18 cellular contexts compared by ENCODE assay signal in the genomic region with DNA sequence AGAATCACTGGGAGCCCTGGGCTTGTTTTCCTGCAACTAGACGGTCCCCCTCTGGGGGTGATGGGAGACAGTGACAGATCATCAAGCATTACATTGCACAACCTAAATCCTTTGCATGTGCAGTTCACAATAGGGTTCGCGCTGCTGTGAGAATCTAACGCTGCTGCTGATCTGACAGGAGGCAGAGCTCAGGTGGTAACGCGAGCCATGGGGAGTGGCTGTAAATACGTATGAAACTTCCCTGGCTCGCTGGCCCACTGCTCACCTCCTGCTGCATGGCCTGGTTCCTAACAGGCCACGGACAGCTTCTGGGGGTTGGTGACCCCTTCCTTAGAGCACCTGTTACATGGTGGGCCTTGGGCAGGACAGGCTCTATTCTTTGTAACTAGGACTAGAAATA. TPM values are rescaled to one million over a fixed set of nuclear protein-coding genes. Genes with fewer than 3 reads are reported as not detected.
A peak's percentile ranks its signal among the peaks of the same experiment; 100 is the strongest.
DNase-seq lines count a peak whose midpoint lies in the region; ATAC-seq and TF ChIP-seq lines count a peak whose summit lies in the region.
"Had no signal": no experiment of that assay in that cellular context is flagged by ENCODE, and none has a peak within 500 bp of the region (broad histone marks: within the 10 kb centered on the region; RNA-seq: fewer than 3 reads in every experiment).

No MANE protein-coding gene starts in this region.

- H2AFZ ChIP-seq in GM23338 = no peak overlapping the region

- ATAC-seq in GM23338 (no peak), WTC11 (no peak), upper lobe of left lung (ENCODE audit: low FRiP score in 2 of 2) (no peak)
- ATAC-seq: HCT116 had no signal

- H3K27ac Mint-ChIP-seq in GM23338 (peak overlapping the region; percentile 39; the same call in 1 of the 2 replicates), WTC11 (no peak overlapping the region), nephron progenitor cell (peak overlapping the region; percentile 76)

- TF ChIP-seq POLR2A in upper lobe of left lung (IDR thresholded peaks at IDR 0.05) = no peak

- H4K20me1 ChIP-seq in GM23338 (replicated peaks; ENCODE audit: insufficient read depth) = peaks cover 3% of the 10 kb centered on the region; the same call in 1 of the 2 replicates

- WGBS in upper lobe of left lung, 2 donors = 91 to 98% methylated on average over 9 of the region's 9 CpGs

- H3K4me3 ChIP-seq in GM23338 (no peak overlapping the region), upper lobe of left lung (no peak overlapping the region)

- CTCF ChIA-PET in WTC11 (lab: Charles Lee) = no interaction called here

- H3K4me1 ChIP-seq in GM23338 (ENCODE audit: insufficient read depth) (no peaks in the 10 kb centered on the region), upper lobe of left lung (no peaks in the 10 kb centered on the region)
- H3K4me1 ChIP-seq: BE2C, Caco-2 had no signal

- no peaks in the 10 kb centered on the region for H3F3A ChIP-seq in GM23338 (replicated peaks; ENCODE audit: low read depth)

- no peak for TF ChIP-seq EP300 in upper lobe of left lung (IDR thresholded peaks at IDR 0.05)

- H3K4me3 Mint-ChIP-seq in GM23338 = no peak overlapping the region
- no peak overlapping the region for H3K4me3 Mint-ChIP-seq in WTC11
- H3K4me3 Mint-ChIP-seq in nephron progenitor cell = no peak overlapping the region
- H3K4me3 Mint-ChIP-seq: CD4-positive, CD25-positive, alpha-beta regulatory T cell had no signal

- H3K4me1 Mint-ChIP-seq in GM23338 = no peaks in the 10 kb centered on the region
- H3K4me1 Mint-ChIP-seq in WTC11 = no peaks in the 10 kb centered on the region
- H3K4me1 Mint-ChIP-seq in nephron progenitor cell = no peaks in the 10 kb centered on the region

- H3K27me3 ChIP-seq in GM23338 (ENCODE audit: insufficient read depth) (no peaks in the 10 kb centered on the region), upper lobe of left lung (no peaks in the 10 kb centered on the region)
- H3K27me3 ChIP-seq: BE2C had no signal

- TF ChIP-seq CTCF in GM23338 (conservative IDR thresholded peaks at IDR 0.05; ENCODE audit: low read depth in 2 of 2) (no peak), WTC11 (IDR thresholded peaks at IDR 0.05) (no peak), nephron progenitor cell (IDR thresholded peaks at IDR 0.05) (no peak), upper lobe of left lung (IDR thresholded peaks at IDR 0.05) (no peak)

- DNase-seq in ELF-1 (ENCODE audit: low read depth, low spot score) (peak; percentile 9), GM23338 (ENCODE audit: low spot score) (no peak), WTC11 (ENCODE audit: low spot score) (peak; percentile 8), nephron progenitor cell (peak; percentile 5), upper lobe of left lung (no peak)
- DNase-seq in stimulated activated CD4-positive, alpha-beta T cell treated with anti-CD3 and anti-CD28 coated beads, Interleukin-4, amount 100 ng/mL, for 24 hours = no peak
- no peak for DNase-seq in activated effector memory CD4-positive, alpha-beta T cell treated with Interleukin-2 at 50 U/mL for 16 hours
- DNase-seq: ACHN; BE2C; C1 segment of cervical spinal cord; Caco-2; CD4-positive, CD25-positive, alpha-beta regulatory T cell; GDM1; GOT3; H7; KBM-7 had no signal

- POLR2A ChIA-PET in WTC11 (lab: Charles Lee) = no interaction called here

- H3K4me2 ChIP-seq in GM23338 = no peak overlapping the region

- no peaks in the 10 kb centered on the region for H3K79me2 ChIP-seq in GM23338 (replicated peaks; ENCODE audit: insufficient read depth)

- H3K36me3 Mint-ChIP-seq in GM23338 (ENCODE audit: low read depth) (peaks cover 20% of the 10 kb centered on the region; the same call in 2 of the 3 replicates), WTC11 (peaks cover 38% of the 10 kb centered on the region), nephron progenitor cell (ENCODE audit: low read depth) (peaks cover 44% of the 10 kb centered on the region)

- H3K27ac ChIP-seq in GM23338 (ENCODE audit: low read depth) = no peak overlapping the region
- no peak overlapping the region for H3K27ac ChIP-seq in upper lobe of left lung
- H3K27ac ChIP-seq: HL-60 had no signal

- H3K9me2 ChIP-seq in GM23338 (ENCODE audit: insufficient read depth) = no peaks in the 10 kb centered on the region

- H3K9me3 Mint-ChIP-seq in GM23338 (no peaks in the 10 kb centered on the region), WTC11 (no peaks in the 10 kb centered on the region), nephron progenitor cell (peaks cover 6% of the 10 kb centered on the region)
- H3K9me3 Mint-ChIP-seq: CD4-positive, CD25-positive, alpha-beta regulatory T cell had no signal

- H3K27me3 Mint-ChIP-seq in GM23338 (ENCODE audit: insufficient read depth, low read depth, poor library complexity) (no peaks in the 10 kb centered on the region), WTC11 (ENCODE audit: low read depth) (no peaks in the 10 kb centered on the region), nephron progenitor cell (ENCODE audit: low read depth, poor library complexity) (no peaks in the 10 kb centered on the region)
- H3K27me3 Mint-ChIP-seq: CD4-positive, CD25-positive, alpha-beta regulatory T cell had no signal

- H3K9me3 ChIP-seq in upper lobe of left lung = no peaks in the 10 kb centered on the region
- H3K9me3 ChIP-seq: BE2C, Caco-2 had no signal

- peaks cover 13% of the 10 kb centered on the region; the same call in 1 of the 2 replicates for H3K36me3 ChIP-seq in GM23338 (ENCODE audit: insufficient read depth)
- H3K36me3 ChIP-seq in upper lobe of left lung = peaks cover 0 to 29% (median 8%) of the 10 kb centered on the region in 4 donors

TF ChIP-seq in GM23338, 12 proteins besides CTCF, POLR2A, EP300 and RAD21:
- TF ChIP-seq ZNF114 (CRISPR knock-in tag; IDR thresholded peaks at IDR 0.05) (no peak), CREB1 (CRISPR knock-in tag; IDR thresholded peaks at IDR 0.05; ENCODE audit: low read depth) (no peak)

TF ChIP-seq in WTC11, 78 proteins besides CTCF, POLR2A, EP300 and RAD21:
- TF ChIP-seq, protein P1, sequence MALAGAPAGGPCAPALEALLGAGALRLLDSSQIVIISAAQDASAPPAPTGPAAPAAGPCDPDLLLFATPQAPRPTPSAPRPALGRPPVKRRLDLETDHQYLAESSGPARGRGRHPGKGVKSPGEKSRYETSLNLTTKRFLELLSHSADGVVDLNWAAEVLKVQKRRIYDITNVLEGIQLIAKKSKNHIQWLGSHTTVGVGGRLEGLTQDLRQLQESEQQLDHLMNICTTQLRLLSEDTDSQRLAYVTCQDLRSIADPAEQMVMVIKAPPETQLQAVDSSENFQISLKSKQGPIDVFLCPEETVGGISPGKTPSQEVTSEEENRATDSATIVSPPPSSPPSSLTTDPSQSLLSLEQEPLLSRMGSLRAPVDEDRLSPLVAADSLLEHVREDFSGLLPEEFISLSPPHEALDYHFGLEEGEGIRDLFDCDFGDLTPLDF (CRISPR knock-in tag; IDR thresholded peaks at IDR 0.05) = no peak
- TF ChIP-seq GTF2I (CRISPR knock-in tag; conservative IDR thresholded peaks at IDR 0.05) = no peak

RNA-seq across cellular contexts. Expression of a gene that starts 10.4 kb away (rescaled TPM):
- 36.3 and 37.3 TPM in 2 replicates for total RNA-seq in GM23338 (2014; rRNA removed; shearing (Covaris generic))
- polyA plus RNA-seq in GM23338 (2016; fragmentation: Nextera tagmentation; extraction: Ambion mirVana) = 15.9 and 16.9 TPM in 2 replicates
- total RNA-seq in WTC11 (2021) (28.1 to 29.2 TPM (median 29.0 TPM) in 3 replicates), upper lobe of left lung (10 to 100 TPM in 1 of 6 donors, 1 to 10 TPM in 5; 3.4 to 14.2 (median 9.0) TPM)

Comparison
In these comparisons a context has a peak if more than half of its experiments do, and no peak if none do; other contexts are left out.
1. DNase-seq: peak in ELF-1 (single experiment), WTC11 (single experiment) and nephron progenitor cell (single experiment); none in GM23338 (single experiment), stimulated activated CD4-positive, alpha-beta T cell treated with anti-CD3 and anti-CD28 coated beads, Interleukin-4, amount 100 ng/mL, for 24 hours (single experiment), upper lobe of left lung (0 of 2) and activated effector memory CD4-positive, alpha-beta T cell treated with Interleukin-2 at 50 U/mL for 16 hours (single experiment).